In genomic region chr12:118053071-118053985, GRCh38 we compare ENCODE assay signal across 9 cellular contexts. TPM values are rescaled to one million over a fixed set of nuclear protein-coding genes. Genes with fewer than 3 reads are reported as not detected.
DNase-seq lines count a peak whose midpoint lies in the region; ATAC-seq, FAIRE-seq and TF ChIP-seq lines count a peak whose summit lies in the region.
"Had no signal": no experiment of that assay in that cellular context is flagged by ENCODE, and none has a peak within 500 bp of the region (broad histone marks: within the 10 kb centered on the region; RNA-seq: fewer than 3 reads in every experiment).

No MANE protein-coding gene starts in this region.

- H3K36me3 Mint-ChIP-seq in activated T-helper 17 cell treated with anti-CD3 and anti-CD28 coated beads, Interleukin-2, amount 50 U/mL, for 72 hours (ENCODE audit: low read depth) = peaks cover 59% of the 10 kb centered on the region

- ATAC-seq in activated T-helper 17 cell treated with anti-CD3 and anti-CD28 coated beads, Interleukin-2, amount 50 U/mL, for 72 hours (replicated peaks) = peak; percentile 8

- H3K4me3 Mint-ChIP-seq in activated T-helper 17 cell treated with anti-CD3 and anti-CD28 coated beads, Interleukin-2, amount 50 U/mL, for 72 hours = peak overlapping the region; percentile 65

- DNase-seq in HCEC 1CT (peak; percentile 75), keratinocyte (ENCODE audit: low read depth, low spot score) (no peak), spleen (no peak), NCI-H774 (lab: John Stamatoyannopoulos, UW) (no peak), H4 (ENCODE audit: low spot score) (no peak), OCI-M1 (lab: John Stamatoyannopoulos, UW) (no peak), ureter (ENCODE audit: low spot score) (no peak)
- DNase-seq: NCI-H446 treated with DMSO at 0.1 percent for 48 hours had no signal

- H3K36me3 ChIP-seq in keratinocyte (ENCODE audit: control insufficient read depth in 2 of 2, extremely low read depth in 1 of 2, insufficient read depth in 2 of 2, low read length in 2 of 2) (peaks cover 6 to 8% of the 10 kb centered on the region in 2 experiments), spleen (peaks cover 0 to 43% (median 25%) of the 10 kb centered on the region in 6 donors)

- H3K27me3 ChIP-seq in keratinocyte (ENCODE audit: control insufficient read depth, extremely low read depth, insufficient read depth, low read length) (no peaks in the 10 kb centered on the region), spleen (replicated peaks in 1 of 7) (no peaks in the 10 kb centered on the region)

- peak overlapping the region; percentile 19 for H3K4me2 ChIP-seq in keratinocyte (ENCODE audit: control insufficient read depth, extremely low read depth, insufficient read depth, low read depth, low read length)

- no peaks in the 10 kb centered on the region for H3K9me1 ChIP-seq in keratinocyte (ENCODE audit: control insufficient read depth, extremely low read depth, insufficient read depth, low read length)

- peak overlapping the region; percentile 28 for H3K9ac ChIP-seq in keratinocyte (ENCODE audit: control insufficient read depth, extremely low read depth, insufficient read depth, low read length)

- H3K4me1 ChIP-seq in keratinocyte (ENCODE audit: control insufficient read depth, extremely low read depth, insufficient read depth, low read length) (peaks cover 16% of the 10 kb centered on the region), spleen (peaks cover 6 to 73% (median 33%) of the 10 kb centered on the region in 6 donors)

- dilution Hi-C loops in keratinocyte (cut with MboI; ENCODE audit: extremely low pct_ligation_motif_present, low sequenced_read_pairs) = no loop called here

- FAIRE-seq in keratinocyte (lab: Jason Lieb, UNC) = no peak

- intact Hi-C loops in spleen (cut with DNase I; ENCODE audit: low total_unique reads) = no loop called here

- H3K9me3 Mint-ChIP-seq in activated T-helper 17 cell treated with anti-CD3 and anti-CD28 coated beads, Interleukin-2, amount 50 U/mL, for 72 hours = no peaks in the 10 kb centered on the region

- H3K27ac Mint-ChIP-seq in activated T-helper 17 cell treated with anti-CD3 and anti-CD28 coated beads, Interleukin-2, amount 50 U/mL, for 72 hours = peak overlapping the region; percentile 88

- no peak for TF ChIP-seq POLR2A in spleen (IDR thresholded peaks at IDR 0.05)

- peaks cover 32% of the 10 kb centered on the region for H3K79me2 ChIP-seq in keratinocyte (ENCODE audit: control insufficient read depth, insufficient read depth, low read length)

- H3K9me3 ChIP-seq in keratinocyte (ENCODE audit: control insufficient read depth, low read depth, low read length) (no peaks in the 10 kb centered on the region), spleen (no peaks in the 10 kb centered on the region)

- no peaks in the 10 kb centered on the region for H4K20me1 ChIP-seq in keratinocyte (ENCODE audit: control insufficient read depth, extremely low read depth, insufficient read depth, low read length)

- TF ChIP-seq CTCF in keratinocyte (optimal IDR thresholded peaks at IDR 0.05 in 1 of 3, IDR thresholded peaks at IDR 0.05 in 1 of 3, conservative IDR thresholded peaks at IDR 0.05 in 1 of 3; ENCODE audit: extremely low read depth in 1 of 3, insufficient read depth in 2 of 3, low read length in 3 of 3) (no peak), spleen (IDR thresholded peaks at IDR 0.05 in 8 of 11, conservative IDR thresholded peaks at IDR 0.05 in 3 of 11) (no peak)

- H3K4me3 ChIP-seq in keratinocyte (ENCODE audit: control insufficient read depth in 2 of 3, extremely low read depth in 1 of 3, insufficient read depth in 2 of 3, low read depth in 1 of 3, low read length in 3 of 3) (no peak overlapping the region), spleen (no peak overlapping the region)

- peaks cover 35% of the 10 kb centered on the region for H3K4me1 Mint-ChIP-seq in activated T-helper 17 cell treated with anti-CD3 and anti-CD28 coated beads, Interleukin-2, amount 50 U/mL, for 72 hours

- peak overlapping the region; percentile 54 for H3K27ac ChIP-seq in keratinocyte (ENCODE audit: control insufficient read depth, insufficient read depth, low read length)
- H3K27ac ChIP-seq in spleen = peak overlapping the region in 7 of 8 donors; percentile 31 to 69 (median 52)

- no peaks in the 10 kb centered on the region for H3K27me3 Mint-ChIP-seq in activated T-helper 17 cell treated with anti-CD3 and anti-CD28 coated beads, Interleukin-2, amount 50 U/mL, for 72 hours

- 79 to 92% (median 88%) methylated on average over 10 of the region's 10 CpGs for WGBS in spleen, 5 donors

- no peak overlapping the region for H2AFZ ChIP-seq in keratinocyte (ENCODE audit: control insufficient read depth, low read length)

RNA-seq across cellular contexts. Expression of gene WSB2, which starts 7.7 kb away (rescaled TPM):
- total RNA-seq in activated T-helper 17 cell treated with anti-CD3 and anti-CD28 coated beads, Interleukin-2, amount 50 U/mL, for 72 hours = 10 to 100 TPM; 59.5 to 76.7 TPM
- polyA plus RNA-seq in keratinocyte = 83.2 to 145 TPM (median 84.0 TPM) in 3 replicates
- polyA plus RNA-seq in keratinocyte (2011; ENCODE audit: low read depth) = 41.1 TPM
- 126 and 127 TPM in 2 replicates for polyA plus RNA-seq in keratinocyte (2011; cell fraction: cytosol; rRNA removed)
- 43.2 and 44.1 TPM in 2 replicates for polyA plus RNA-seq in keratinocyte (2011; cell fraction: nucleus; rRNA removed)
- polyA plus RNA-seq in keratinocyte (2012; ENCODE audit: low replicate concordance) = 46.5 and 80.6 TPM in 2 replicates
- 232 to 330 TPM (median 279 TPM) in 3 replicates for polyA minus RNA-seq in keratinocyte
- 205 TPM for polyA minus RNA-seq in keratinocyte (2011; cell fraction: cytosol; rRNA and poly(A)+ RNA removed)
- 26.1 and 63.4 TPM in 2 replicates for polyA minus RNA-seq in keratinocyte (2011; cell fraction: nucleus; rRNA and poly(A)+ RNA removed)
- 10 to 100 TPM; 33.1 to 63.2 (median 48.9) TPM for total RNA-seq in spleen
- 10 to 100 TPM; 14.4 to 25.3 (median 18.6) TPM for polyA plus RNA-seq in spleen
- 138 and 178 TPM in 2 replicates for total RNA-seq in H4 (2014; rRNA removed; shearing (Covaris generic))
- 73.5 TPM for total RNA-seq in ureter

RNA-seq across cellular contexts. Expression of gene RFC5, which starts 36.8 kb away (rescaled TPM):
- total RNA-seq in activated T-helper 17 cell treated with anti-CD3 and anti-CD28 coated beads, Interleukin-2, amount 50 U/mL, for 72 hours = 10 to 100 TPM; 53.7 to 64.4 TPM
- polyA plus RNA-seq in keratinocyte (9.2 to 24.0 TPM (median 21.2 TPM) in 3 replicates), spleen (10 to 100 TPM in 1 of 3 donors, 1 to 10 TPM in 2; 6.6 to 11.0 (median 9.1) TPM)
- polyA plus RNA-seq in keratinocyte (2011; ENCODE audit: low read depth) = 1.9 TPM
- 8.9 and 9.3 TPM in 2 replicates for polyA plus RNA-seq in keratinocyte (2011; cell fraction: cytosol; rRNA removed)
- 8.8 and 11.9 TPM in 2 replicates for polyA plus RNA-seq in keratinocyte (2011; cell fraction: nucleus; rRNA removed)
- polyA plus RNA-seq in keratinocyte (2012; ENCODE audit: low replicate concordance) = 3.6 and 14.2 TPM in 2 replicates
- 7.0 to 21.4 TPM (median 8.8 TPM) in 3 replicates for polyA minus RNA-seq in keratinocyte
- 8.8 TPM for polyA minus RNA-seq in keratinocyte (2011; cell fraction: cytosol; rRNA and poly(A)+ RNA removed)
- 4.2 and 6.3 TPM in 2 replicates for polyA minus RNA-seq in keratinocyte (2011; cell fraction: nucleus; rRNA and poly(A)+ RNA removed)
- total RNA-seq in spleen (10 to 100 TPM in 5 of 7 donors, 1 to 10 TPM in 2; 8.1 to 18.4 (median 12.6) TPM), ureter (18.4 TPM)
- 45.0 and 49.2 TPM in 2 replicates for total RNA-seq in H4 (2014; rRNA removed; shearing (Covaris generic))

RNA-seq across cellular contexts. Expression of gene VSIG10, which starts 50.5 kb away (rescaled TPM):
- 1 to 10 TPM; 5.9 to 9.6 TPM for total RNA-seq in activated T-helper 17 cell treated with anti-CD3 and anti-CD28 coated beads, Interleukin-2, amount 50 U/mL, for 72 hours
- 11.4 to 12.7 TPM (median 12.1 TPM) in 3 replicates for polyA plus RNA-seq in keratinocyte
- 1.5 TPM for polyA plus RNA-seq in keratinocyte (2011; ENCODE audit: low read depth)
- 7.6 and 12.9 TPM in 2 replicates for polyA plus RNA-seq in keratinocyte (2011; cell fraction: cytosol; rRNA removed)
- 19.9 and 25.0 TPM in 2 replicates for polyA plus RNA-seq in keratinocyte (2011; cell fraction: nucleus; rRNA removed)
- polyA plus RNA-seq in keratinocyte (2012; ENCODE audit: low replicate concordance) = 6.5 and 12.7 TPM in 2 replicates
- 36.9 to 61.1 TPM (median 42.6 TPM) in 3 replicates for polyA minus RNA-seq in keratinocyte
- polyA minus RNA-seq in keratinocyte (2011; cell fraction: cytosol; rRNA and poly(A)+ RNA removed) = 19.8 TPM
- polyA minus RNA-seq in keratinocyte (2011; cell fraction: nucleus; rRNA and poly(A)+ RNA removed) = 17.9 and 28.5 TPM in 2 replicates
- total RNA-seq in spleen = 10 to 100 TPM; 11.6 to 22.9 (median 18.2) TPM
- polyA plus RNA-seq in spleen = 1 to 10 TPM; 4.9 to 7.0 (median 5.2) TPM
- total RNA-seq in H4 (2014; rRNA removed; shearing (Covaris generic)) = 9.8 and 12.7 TPM in 2 replicates
- total RNA-seq in ureter = 37.2 TPM
